Comparison of ENCODE assay signal across 1 cellular context in the genomic region with DNA sequence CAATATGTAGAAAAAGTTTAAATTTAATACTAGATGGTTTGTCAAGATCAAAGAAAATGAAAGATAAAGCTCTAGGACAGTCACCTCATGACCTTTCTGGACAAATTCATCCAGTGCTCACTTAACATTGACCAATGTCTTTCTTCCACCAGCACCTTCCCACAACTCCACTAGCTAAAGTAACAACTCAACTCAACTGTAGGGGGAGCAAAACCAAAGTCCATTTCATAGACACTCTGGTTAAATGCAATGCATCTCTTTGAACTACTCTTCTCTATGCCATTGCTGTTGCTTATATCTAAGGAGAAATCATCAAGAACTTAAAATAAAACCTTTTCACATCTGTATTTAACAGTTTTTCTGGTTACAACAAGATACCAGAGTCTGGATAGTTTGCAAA.
TF ChIP-seq lines count a peak whose summit lies in the region.

No MANE protein-coding gene starts in this region.

TF ChIP-seq in WTC11, 78 proteins besides CTCF, POLR2A, EP300 and RAD21 (continued from another document):
- TF ChIP-seq, protein P1, sequence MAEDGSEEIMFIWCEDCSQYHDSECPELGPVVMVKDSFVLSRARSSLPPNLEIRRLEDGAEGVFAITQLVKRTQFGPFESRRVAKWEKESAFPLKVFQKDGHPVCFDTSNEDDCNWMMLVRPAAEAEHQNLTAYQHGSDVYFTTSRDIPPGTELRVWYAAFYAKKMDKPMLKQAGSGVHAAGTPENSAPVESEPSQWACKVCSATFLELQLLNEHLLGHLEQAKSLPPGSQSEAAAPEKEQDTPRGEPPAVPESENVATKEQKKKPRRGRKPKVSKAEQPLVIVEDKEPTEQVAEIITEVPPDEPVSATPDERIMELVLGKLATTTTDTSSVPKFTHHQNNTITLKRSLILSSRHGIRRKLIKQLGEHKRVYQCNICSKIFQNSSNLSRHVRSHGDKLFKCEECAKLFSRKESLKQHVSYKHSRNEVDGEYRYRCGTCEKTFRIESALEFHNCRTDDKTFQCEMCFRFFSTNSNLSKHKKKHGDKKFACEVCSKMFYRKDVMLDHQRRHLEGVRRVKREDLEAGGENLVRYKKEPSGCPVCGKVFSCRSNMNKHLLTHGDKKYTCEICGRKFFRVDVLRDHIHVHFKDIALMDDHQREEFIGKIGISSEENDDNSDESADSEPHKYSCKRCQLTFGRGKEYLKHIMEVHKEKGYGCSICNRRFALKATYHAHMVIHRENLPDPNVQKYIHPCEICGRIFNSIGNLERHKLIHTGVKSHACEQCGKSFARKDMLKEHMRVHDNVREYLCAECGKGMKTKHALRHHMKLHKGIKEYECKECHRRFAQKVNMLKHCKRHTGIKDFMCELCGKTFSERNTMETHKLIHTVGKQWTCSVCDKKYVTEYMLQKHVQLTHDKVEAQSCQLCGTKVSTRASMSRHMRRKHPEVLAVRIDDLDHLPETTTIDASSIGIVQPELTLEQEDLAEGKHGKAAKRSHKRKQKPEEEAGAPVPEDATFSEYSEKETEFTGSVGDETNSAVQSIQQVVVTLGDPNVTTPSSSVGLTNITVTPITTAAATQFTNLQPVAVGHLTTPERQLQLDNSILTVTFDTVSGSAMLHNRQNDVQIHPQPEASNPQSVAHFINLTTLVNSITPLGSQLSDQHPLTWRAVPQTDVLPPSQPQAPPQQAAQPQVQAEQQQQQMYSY (CRISPR knock-in tag; IDR thresholded peaks at IDR 0.05) = no peak
- TF ChIP-seq, protein P2, sequence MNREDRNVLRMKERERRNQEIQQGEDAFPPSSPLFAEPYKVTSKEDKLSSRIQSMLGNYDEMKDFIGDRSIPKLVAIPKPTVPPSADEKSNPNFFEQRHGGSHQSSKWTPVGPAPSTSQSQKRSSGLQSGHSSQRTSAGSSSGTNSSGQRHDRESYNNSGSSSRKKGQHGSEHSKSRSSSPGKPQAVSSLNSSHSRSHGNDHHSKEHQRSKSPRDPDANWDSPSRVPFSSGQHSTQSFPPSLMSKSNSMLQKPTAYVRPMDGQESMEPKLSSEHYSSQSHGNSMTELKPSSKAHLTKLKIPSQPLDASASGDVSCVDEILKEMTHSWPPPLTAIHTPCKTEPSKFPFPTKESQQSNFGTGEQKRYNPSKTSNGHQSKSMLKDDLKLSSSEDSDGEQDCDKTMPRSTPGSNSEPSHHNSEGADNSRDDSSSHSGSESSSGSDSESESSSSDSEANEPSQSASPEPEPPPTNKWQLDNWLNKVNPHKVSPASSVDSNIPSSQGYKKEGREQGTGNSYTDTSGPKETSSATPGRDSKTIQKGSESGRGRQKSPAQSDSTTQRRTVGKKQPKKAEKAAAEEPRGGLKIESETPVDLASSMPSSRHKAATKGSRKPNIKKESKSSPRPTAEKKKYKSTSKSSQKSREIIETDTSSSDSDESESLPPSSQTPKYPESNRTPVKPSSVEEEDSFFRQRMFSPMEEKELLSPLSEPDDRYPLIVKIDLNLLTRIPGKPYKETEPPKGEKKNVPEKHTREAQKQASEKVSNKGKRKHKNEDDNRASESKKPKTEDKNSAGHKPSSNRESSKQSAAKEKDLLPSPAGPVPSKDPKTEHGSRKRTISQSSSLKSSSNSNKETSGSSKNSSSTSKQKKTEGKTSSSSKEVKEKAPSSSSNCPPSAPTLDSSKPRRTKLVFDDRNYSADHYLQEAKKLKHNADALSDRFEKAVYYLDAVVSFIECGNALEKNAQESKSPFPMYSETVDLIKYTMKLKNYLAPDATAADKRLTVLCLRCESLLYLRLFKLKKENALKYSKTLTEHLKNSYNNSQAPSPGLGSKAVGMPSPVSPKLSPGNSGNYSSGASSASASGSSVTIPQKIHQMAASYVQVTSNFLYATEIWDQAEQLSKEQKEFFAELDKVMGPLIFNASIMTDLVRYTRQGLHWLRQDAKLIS (CRISPR knock-in tag; IDR thresholded peaks at IDR 0.05; ENCODE audit: borderline replicate concordance) = no peak
- TF ChIP-seq ZNF121 (CRISPR knock-in tag; IDR thresholded peaks at IDR 0.05) = no peak
